ENCODE assay signal across 1 cellular context in genomic region chr2:224022474-224022873, GRCh38.
TF ChIP-seq lines count a peak whose summit lies in the region.

No MANE protein-coding gene starts in this region.

TF ChIP-seq in SK-N-SH treated with all-trans-retinoic acid at 6 μM for 48 hours, 23 proteins besides CTCF, POLR2A, EP300 and RAD21:
- no peak for TF ChIP-seq CSRNP3 (CRISPR knock-in tag; IDR thresholded peaks at IDR 0.05)
- TF ChIP-seq ISL1 (CRISPR knock-in tag; IDR thresholded peaks at IDR 0.05), result no peak
- no peak for TF ChIP-seq TSHZ2 (CRISPR knock-in tag; IDR thresholded peaks at IDR 0.05)
- no peak for TF ChIP-seq BACH2 (CRISPR knock-in tag; IDR thresholded peaks at IDR 0.05; ENCODE audit: borderline replicate concordance)
- TF ChIP-seq ZNF70 (CRISPR knock-in tag; IDR thresholded peaks at IDR 0.05), result no peak
- TF ChIP-seq CSDC2 (CRISPR knock-in tag; IDR thresholded peaks at IDR 0.05), result no peak
- no peak for TF ChIP-seq RARB (CRISPR knock-in tag; IDR thresholded peaks at IDR 0.05)
- no peak for TF ChIP-seq ZNF565 (CRISPR knock-in tag; conservative IDR thresholded peaks at IDR 0.05; ENCODE audit: low read depth)
- no peak for TF ChIP-seq TCF4 (CRISPR knock-in tag; IDR thresholded peaks at IDR 0.05; ENCODE audit: borderline replicate concordance)
- TF ChIP-seq PATZ1 (CRISPR knock-in tag; IDR thresholded peaks at IDR 0.05; ENCODE audit: borderline replicate concordance), result no peak
- TF ChIP-seq SNAI2 (CRISPR knock-in tag; IDR thresholded peaks at IDR 0.05), result no peak
- no peak for TF ChIP-seq CREB5 (CRISPR knock-in tag; IDR thresholded peaks at IDR 0.05; ENCODE audit: low read depth)
- no peak for TF ChIP-seq TOX (CRISPR knock-in tag; IDR thresholded peaks at IDR 0.05; ENCODE audit: borderline replicate concordance)
- no peak for TF ChIP-seq ZNF8 (CRISPR knock-in tag; IDR thresholded peaks at IDR 0.05)
TF ChIP-seq in SK-N-SH treated with all-trans-retinoic acid at 6 μM for 48 hours: peak in this region for 0.
